ENCODE assay signal across 24 cellular contexts in genomic region chr17:64941045-64941444, GRCh38.
"Had no signal": no experiment of that assay in that cellular context is flagged by ENCODE, and none has a peak within 500 bp of the region (broad histone marks: within the 10 kb centered on the region; RNA-seq: fewer than 3 reads in every experiment).

No MANE protein-coding gene starts in this region.

- H3K27ac ChIP-seq: left ventricle myocardium inferior, ovary, tibial nerve, vagina had no signal

- FAIRE-seq: islet of Langerhans, kidney had no signal

- H3K9me3 ChIP-seq: left ventricle myocardium inferior, mucosa of descending colon, ovary, tibial nerve, vagina had no signal

- H3K9me3 Mint-ChIP-seq: immature natural killer cell; memory B cell; naive thymus-derived CD4-positive, alpha-beta T cell; natural killer cell treated with Interleukin-12 subunit alpha and Interleukin-12 subunit beta and Interleukin-15 and Interleukin-18, amount 100 ng/mL, for 72 hours; stimulated activated effector memory CD8-positive, alpha-beta T cell treated with anti-CD3 and anti-CD28 coated beads, Interleukin-12 subunit alpha, Interleukin-12 subunit beta, amount 100 ng/mL, for 72 hours; stimulated activated naive CD8-positive, alpha-beta T cell treated with anti-CD3 and anti-CD28 coated beads, Interleukin-15, Interleukin-2, amounts not matched to agents 100 ng/mL and 50 ng/mL, for 24 hours; type B pancreatic cell had no signal

- H3K36me3 ChIP-seq: left ventricle myocardium inferior, ovary, tibial nerve, vagina had no signal

- H3K4me1 ChIP-seq: left ventricle myocardium inferior, tibial nerve, vagina had no signal

- H3K36me3 Mint-ChIP-seq: memory B cell; natural killer cell treated with Interleukin-12 subunit alpha and Interleukin-12 subunit beta and Interleukin-15 and Interleukin-18, amount 100 ng/mL, for 72 hours; stimulated activated effector memory CD8-positive, alpha-beta T cell treated with anti-CD3 and anti-CD28 coated beads, Interleukin-12 subunit alpha, Interleukin-12 subunit beta, amount 100 ng/mL, for 72 hours; type B pancreatic cell had no signal

- H3K27me3 Mint-ChIP-seq: stimulated activated naive CD8-positive, alpha-beta T cell treated with anti-CD3 and anti-CD28 coated beads, Interleukin-15, Interleukin-2, amounts not matched to agents 100 ng/mL and 50 ng/mL, for 24 hours; type B pancreatic cell had no signal

- H3K4me3 ChIP-seq: left ventricle myocardium inferior, mucosa of descending colon, ovary, skin epidermis, tibial nerve, vagina had no signal

- H3K27me3 ChIP-seq: ovary, tibial nerve, vagina had no signal

- DNase-seq: hypothalamus; immature natural killer cell; kidney; left ventricle myocardium inferior; midbrain; mucosa of descending colon; naive thymus-derived CD4-positive, alpha-beta T cell; ovary; right cardiac atrium; stimulated activated CD4-positive, alpha-beta T cell treated with anti-CD3 and anti-CD28 coated beads, Interleukin-12 subunit alpha, Interleukin-12 subunit beta, amount 100 ng/mL, for 4 hours; stimulated activated CD4-positive, alpha-beta T cell treated with anti-CD3 and anti-CD28 coated beads, Interleukin-15, amount 100 ng/mL, for 24 hours; stimulated activated CD4-positive, alpha-beta T cell treated with anti-CD3 and anti-CD28 coated beads, Interleukin-4, amount 100 ng/mL, for 24 hours; stimulated activated naive CD4-positive, alpha-beta T cell had no signal

- ATAC-seq: mucosa of descending colon; naive thymus-derived CD4-positive, alpha-beta T cell; natural killer cell treated with Interleukin-12 subunit alpha and Interleukin-12 subunit beta and Interleukin-15 and Interleukin-18, amount 100 ng/mL, for 72 hours; right cardiac atrium; sciatic nerve; stimulated activated effector memory CD8-positive, alpha-beta T cell treated with anti-CD3 and anti-CD28 coated beads, Interleukin-12 subunit alpha, Interleukin-12 subunit beta, amount 100 ng/mL, for 72 hours had no signal

- H3K27ac Mint-ChIP-seq: immature natural killer cell; memory B cell; naive thymus-derived CD4-positive, alpha-beta T cell; natural killer cell treated with Interleukin-12 subunit alpha and Interleukin-12 subunit beta and Interleukin-15 and Interleukin-18, amount 100 ng/mL, for 72 hours; progenitor cell of endocrine pancreas; stimulated activated effector memory CD8-positive, alpha-beta T cell treated with anti-CD3 and anti-CD28 coated beads, Interleukin-12 subunit alpha, Interleukin-12 subunit beta, amount 100 ng/mL, for 72 hours; stimulated activated naive CD8-positive, alpha-beta T cell treated with anti-CD3 and anti-CD28 coated beads, Interleukin-15, Interleukin-2, amounts not matched to agents 100 ng/mL and 50 ng/mL, for 24 hours had no signal

- H3K4me3 Mint-ChIP-seq: immature natural killer cell; memory B cell; naive thymus-derived CD4-positive, alpha-beta T cell; natural killer cell treated with Interleukin-12 subunit alpha and Interleukin-12 subunit beta and Interleukin-15 and Interleukin-18, amount 100 ng/mL, for 72 hours; stimulated activated effector memory CD8-positive, alpha-beta T cell treated with anti-CD3 and anti-CD28 coated beads, Interleukin-12 subunit alpha, Interleukin-12 subunit beta, amount 100 ng/mL, for 72 hours; stimulated activated naive CD8-positive, alpha-beta T cell treated with anti-CD3 and anti-CD28 coated beads, Interleukin-15, Interleukin-2, amounts not matched to agents 100 ng/mL and 50 ng/mL, for 24 hours; type B pancreatic cell had no signal
